ENCODE assay signal across 10 cellular contexts in genomic region chr2:163610817-163611556, GRCh38.
DNase-seq lines count a peak whose midpoint lies in the region; ATAC-seq and TF ChIP-seq lines count a peak whose summit lies in the region.
"Had no signal": no experiment of that assay in that cellular context is flagged by ENCODE, and none has a peak within 500 bp of the region (broad histone marks: within the 10 kb centered on the region; RNA-seq: fewer than 3 reads in every experiment).

No MANE protein-coding gene starts in this region.

- H3K9ac ChIP-seq in OCI-LY1 (ENCODE audit: low read length) = no peak overlapping the region

- no peaks in the 10 kb centered on the region for H3F3A ChIP-seq in OCI-LY1 (ENCODE audit: insufficient read depth, low read length)

- WGBS in heart left ventricle, 4 donors = 87 to 93% (median 89%) methylated on average over 13 of the region's 13 CpGs

- H4K20me1 ChIP-seq in OCI-LY1 (ENCODE audit: insufficient read depth, low read length) = no peaks in the 10 kb centered on the region

- H3K27ac ChIP-seq in heart left ventricle (no peak overlapping the region), OCI-LY1 (ENCODE audit: low read depth, low read length, poor library complexity, severe bottlenecking) (no peak overlapping the region), upper lobe of right lung (no peak overlapping the region)
- H3K27ac ChIP-seq: neutrophil had no signal

- H3K4me1 ChIP-seq in heart left ventricle = peaks cover 0 to 23% (median 0%) of the 10 kb centered on the region in 12 donors
- H3K4me1 ChIP-seq in OCI-LY1 (ENCODE audit: insufficient read depth, low read length, severe bottlenecking) = no peaks in the 10 kb centered on the region
- H3K4me1 ChIP-seq in upper lobe of right lung = no peaks in the 10 kb centered on the region

- DNase-seq in heart left ventricle (peak in 1 of 5 donors; percentile 42), Right ventricle myocardium superior (no peak), hippocampal formation (lab: John Stamatoyannopoulos, UW) (peak; percentile 38 to 42), upper lobe of right lung (no peak), foreskin fibroblast (no peak)
- DNase-seq: activated naive CD4-positive, alpha-beta T cell had no signal

- H3K79me2 ChIP-seq in OCI-LY1 (ENCODE audit: insufficient read depth, low read length) = no peaks in the 10 kb centered on the region

- H3K9me3 ChIP-seq in heart left ventricle (no peaks in the 10 kb centered on the region), OCI-LY1 (ENCODE audit: low read length) (no peaks in the 10 kb centered on the region), upper lobe of right lung (no peaks in the 10 kb centered on the region)
- H3K9me3 ChIP-seq: neutrophil had no signal

- TF ChIP-seq CTCF in heart left ventricle (IDR thresholded peaks at IDR 0.05) (peak in 1 of 12 donors; percentile 22), OCI-LY1 (IDR thresholded peaks at IDR 0.05; ENCODE audit: low read length) (peak; percentile 38; the same call in 1 of the 2 replicates), upper lobe of right lung (IDR thresholded peaks at IDR 0.05) (no peak), foreskin fibroblast (IDR thresholded peaks at IDR 0.05; ENCODE audit: low read depth, low read length) (no peak)

- peaks cover 0 to 19% (median 11%) of the 10 kb centered on the region in 9 donors for H3K36me3 ChIP-seq in heart left ventricle
- no peaks in the 10 kb centered on the region for H3K36me3 ChIP-seq in OCI-LY1 (ENCODE audit: insufficient read depth, low read length)
- H3K36me3 ChIP-seq in upper lobe of right lung = no peaks in the 10 kb centered on the region
- H3K36me3 ChIP-seq: neutrophil had no signal

- H3K27me3 ChIP-seq in heart left ventricle (no peaks in the 10 kb centered on the region), OCI-LY1 (ENCODE audit: insufficient read depth, low read length) (no peaks in the 10 kb centered on the region), upper lobe of right lung (no peaks in the 10 kb centered on the region)
- H3K27me3 ChIP-seq: neutrophil had no signal

- H3K4me3 ChIP-seq in heart left ventricle (no peak overlapping the region), OCI-LY1 (ENCODE audit: low read depth, low read length, poor library complexity, severe bottlenecking) (no peak overlapping the region), upper lobe of right lung (no peak overlapping the region), foreskin fibroblast (ENCODE audit: low read depth in 1 of 2, low read length in 2 of 2) (no peak overlapping the region)

- H3K4me2 ChIP-seq in OCI-LY1 (ENCODE audit: low read length) = no peak overlapping the region

- TF ChIP-seq POLR2A in heart left ventricle (IDR thresholded peaks at IDR 0.05) = no peak

- no peaks in the 10 kb centered on the region for H3K9me2 ChIP-seq in OCI-LY1 (ENCODE audit: low read depth, low read length)

- intact Hi-C loops in heart left ventricle (cut with DNase I) = no loop called here
- intact Hi-C loops in Right ventricle myocardium superior (cut with DNase I) = no loop called here
- intact Hi-C loops in upper lobe of right lung (cut with DNase I) = no loop called here

- peak in 3 of 4 donors; percentile 29 to 47 (median 35) for ATAC-seq in heart left ventricle
- ATAC-seq in Right ventricle myocardium superior (ENCODE audit: poor library complexity) = no peak
- peak; percentile 59 for ATAC-seq in upper lobe of right lung
- ATAC-seq in GM18868 (IDR thresholded peaks at IDR 0.05; ENCODE audit: unreplicated experiment) = no peak
- no peak for ATAC-seq in GM18502 (IDR thresholded peaks at IDR 0.05; ENCODE audit: poor library complexity, unreplicated experiment)

- H2AFZ ChIP-seq in OCI-LY1 (ENCODE audit: low read length) = no peak overlapping the region

Comparison
In these comparisons a context has a peak if more than half of its experiments do, and no peak if none do; other contexts are left out.
1. ATAC-seq: peak in heart left ventricle (3 of 4) and upper lobe of right lung (single experiment); none in Right ventricle myocardium superior (single experiment), GM18868 (single experiment) and GM18502 (single experiment).
2. DNase-seq: peak in hippocampal formation (2 of 2); none in Right ventricle myocardium superior (single experiment), upper lobe of right lung (single experiment) and foreskin fibroblast (0 of 2).